ENCODE assay signal across 2 cellular contexts in genomic region chr3:30550246-30550645, GRCh38.
TF ChIP-seq lines count a peak whose summit lies in the region.

No MANE protein-coding gene starts in this region.

TF ChIP-seq in GM23338, 12 proteins besides CTCF, POLR2A, EP300 and RAD21:
- TF ChIP-seq REST (IDR thresholded peaks at IDR 0.05; ENCODE audit: unreplicated experiment) (no peak), ETS1 (IDR thresholded peaks at IDR 0.05) (no peak), EZH2phosphoT487 (IDR thresholded peaks at IDR 0.05; ENCODE audit: unreplicated experiment) (no peak), EZH2 (IDR thresholded peaks at IDR 0.05; ENCODE audit: low read depth, unreplicated experiment) (no peak), ZNF331 (CRISPR knock-in tag; IDR thresholded peaks at IDR 0.05; ENCODE audit: low read depth) (no peak), ZNF462 (CRISPR knock-in tag; IDR thresholded peaks at IDR 0.05) (no peak), STAT1 (IDR thresholded peaks at IDR 0.05; ENCODE audit: unreplicated experiment) (no peak), JUNB (IDR thresholded peaks at IDR 0.05; ENCODE audit: unreplicated experiment) (no peak)

TF ChIP-seq in endothelial cell of umbilical vein, 7 proteins besides CTCF, POLR2A, EP300 and RAD21:
- no peak for TF ChIP-seq POLR2AphosphoS5 (IDR thresholded peaks at IDR 0.05; ENCODE audit: insufficient read depth, low read depth, low read length)
- TF ChIP-seq MYC (IDR thresholded peaks at IDR 0.05; ENCODE audit: low read depth, low read length), result no peak
- TF ChIP-seq FOS (IDR thresholded peaks at IDR 0.05; ENCODE audit: borderline replicate concordance, insufficient read depth, low read length), result no peak
- TF ChIP-seq EZH2 (IDR thresholded peaks at IDR 0.05; ENCODE audit: borderline replicate concordance, low read depth, low read length, severe bottlenecking), result no peak
- TF ChIP-seq MAX (IDR thresholded peaks at IDR 0.05; ENCODE audit: insufficient read depth, insufficient read length), result no peak
- no peak for TF ChIP-seq JUN (IDR thresholded peaks at IDR 0.05; ENCODE audit: borderline replicate concordance, insufficient read depth, insufficient read length, low read depth)
- TF ChIP-seq GATA2 (IDR thresholded peaks at IDR 0.05; ENCODE audit: insufficient read depth, insufficient read length, low read depth, low read length), result no peak
